ENCODE assay signal across 9 cellular contexts in genomic region chr16:49464877-49465504, GRCh38.
DNase-seq lines count a peak whose midpoint lies in the region; TF ChIP-seq lines count a peak whose summit lies in the region.
"Had no signal": no experiment of that assay in that cellular context is flagged by ENCODE, and none has a peak within 500 bp of the region (broad histone marks: within the 10 kb centered on the region; RNA-seq: fewer than 3 reads in every experiment).

No MANE protein-coding gene starts in this region.

- DNase-seq in NCI-H748 (lab: John Stamatoyannopoulos, UW; ENCODE audit: unreplicated experiment) (peak; percentile 79), NCI-H748 treated with DMSO at 0.1 percent for 48 hours (lab: John Stamatoyannopoulos, UW) (no peak), osteocyte (ENCODE audit: extremely low spot score, unreplicated experiment) (peak; percentile 81), KG1 (lab: John Stamatoyannopoulos, UW) (no peak), T-helper 1 cell (no peak), RKO (ENCODE audit: low spot score) (no peak)
- DNase-seq: NCI-H446 treated with DMSO at 0.1 percent for 48 hours had no signal

- H3K4me3 ChIP-seq in ectodermal cell (ENCODE audit: insufficient read depth, low read depth, low read length): peak overlapping the region; percentile 43

- peaks cover 18% of the 10 kb centered on the region for H3K27me3 ChIP-seq in ectodermal cell (ENCODE audit: control insufficient read depth, insufficient read depth, low read length, poor library complexity, severe bottlenecking)

- H3K9me3 ChIP-seq in ectodermal cell (ENCODE audit: control insufficient read depth, low read length): no peaks in the 10 kb centered on the region

- peaks cover 31% of the 10 kb centered on the region for H3K27me3 Mint-ChIP-seq in osteocyte (ENCODE audit: unreplicated experiment)

- peak; percentile 54 for TF ChIP-seq CTCF in LNCAP (IDR thresholded peaks at IDR 0.05)
- TF ChIP-seq CTCF in osteocyte (IDR thresholded peaks at IDR 0.05): peak; percentile 34

- WGBS in ectodermal cell, 2 experiments: 8% methylated on average over 40 of the region's 40 CpGs

- no peaks in the 10 kb centered on the region for H3K9me3 Mint-ChIP-seq in osteocyte (ENCODE audit: unreplicated experiment)

- no peaks in the 10 kb centered on the region for H3K4me1 Mint-ChIP-seq in osteocyte (ENCODE audit: unreplicated experiment)

- H3K27ac ChIP-seq in ectodermal cell (ENCODE audit: insufficient read depth, low read depth, low read length, poor library complexity, severe bottlenecking): no peak overlapping the region

- H3K27ac Mint-ChIP-seq in osteocyte (ENCODE audit: unreplicated experiment): no peak overlapping the region

- H3K36me3 ChIP-seq in ectodermal cell (ENCODE audit: control insufficient read depth, insufficient read depth, low read length): no peaks in the 10 kb centered on the region

- no peak overlapping the region for H3K4me3 Mint-ChIP-seq in osteocyte (ENCODE audit: unreplicated experiment)

- H3K4me1 ChIP-seq in ectodermal cell (ENCODE audit: control insufficient read depth, insufficient read depth, low read length): peaks cover 19% of the 10 kb centered on the region

- H3K36me3 Mint-ChIP-seq in osteocyte (ENCODE audit: unreplicated experiment): no peaks in the 10 kb centered on the region

Comparison
In these comparisons a context has a peak if more than half of its experiments do, and no peak if none do; other contexts are left out.
1. DNase-seq: peak in NCI-H748 (single experiment) and osteocyte (single experiment); none in NCI-H748 treated with DMSO at 0.1 percent for 48 hours (single experiment), KG1 (single experiment), T-helper 1 cell (0 of 5) and RKO (single experiment).